In the genomic region with DNA sequence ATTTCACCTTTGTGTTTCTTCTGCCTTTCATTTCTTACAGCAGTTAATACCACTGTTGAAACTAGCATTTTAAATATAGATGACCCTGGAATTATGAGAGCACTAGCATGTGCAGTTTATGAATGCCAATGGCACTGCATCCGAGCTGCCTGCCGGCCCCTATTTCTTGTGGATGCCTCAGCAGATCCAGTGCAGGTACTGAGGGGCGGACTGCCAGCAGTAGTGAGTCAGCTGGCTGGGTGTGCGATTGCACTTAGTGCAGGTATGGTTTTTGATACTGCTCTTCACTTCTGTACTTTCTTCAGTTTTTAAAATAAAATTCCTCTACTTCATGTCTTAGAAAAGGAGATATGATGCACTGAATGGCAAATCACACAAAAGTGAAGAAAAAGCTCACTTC, we compare ENCODE assay signal across 17 cellular contexts.
DNase-seq lines count a peak whose midpoint lies in the region; ATAC-seq and TF ChIP-seq lines count a peak whose summit lies in the region.
"Had no signal": no experiment of that assay in that cellular context is flagged by ENCODE, and none has a peak within 500 bp of the region (broad histone marks: within the 10 kb centered on the region; RNA-seq: fewer than 3 reads in every experiment).

No MANE protein-coding gene starts in this region.

- no peak overlapping the region for H3K9ac ChIP-seq in OCI-LY3 (ENCODE audit: low read length)
- H3K9ac ChIP-seq: BLaER1 treated with 17β-estradiol and CSF1 and Interleukin-3, amounts not matched to agents 10 nM and 100 nM had no signal

- H3K9me3 Mint-ChIP-seq in activated naive CD4-positive, alpha-beta T cell treated with anti-CD3 and anti-CD28 coated beads for 36 hours: no peaks in the 10 kb centered on the region
- H3K9me3 Mint-ChIP-seq: CD8-positive, alpha-beta T cell had no signal

- H3K27ac Mint-ChIP-seq in activated naive CD4-positive, alpha-beta T cell treated with anti-CD3 and anti-CD28 coated beads for 36 hours: no peak overlapping the region
- H3K27ac Mint-ChIP-seq: B cell; CD8-positive, alpha-beta T cell had no signal

- no peak overlapping the region for H3K4me2 ChIP-seq in OCI-LY3 (ENCODE audit: low read length)
- H3K4me2 ChIP-seq: BLaER1 treated with 17β-estradiol and CSF1 and Interleukin-3, amounts not matched to agents 10 nM and 100 nM had no signal

- H3K4me1 ChIP-seq in OCI-LY3 (ENCODE audit: low read length): peaks cover 7% of the 10 kb centered on the region
- H3K4me1 ChIP-seq: HAP-1 had no signal

- peaks cover 4% of the 10 kb centered on the region for H3K27me3 Mint-ChIP-seq in activated naive CD4-positive, alpha-beta T cell treated with anti-CD3 and anti-CD28 coated beads for 36 hours (ENCODE audit: low read depth)
- H3K27me3 Mint-ChIP-seq: B cell had no signal

- TF ChIP-seq CTCF in OCI-LY3 (IDR thresholded peaks at IDR 0.05; ENCODE audit: low read depth, low read length) (no peak), GM13977 (IDR thresholded peaks at IDR 0.05; ENCODE audit: extremely low read depth, insufficient read depth, missing control alignments) (no peak)

- CTCF ChIA-PET in activated naive CD4-positive, alpha-beta T cell treated with anti-CD3 and anti-CD28 coated beads for 36 hours (lab: Charles Lee): no interaction called here

- DNase-seq in G401 (ENCODE audit: low spot score): peak; percentile 83
- peak; percentile 76 for DNase-seq in cerebellar cortex (ENCODE audit: low spot score)
- peak; percentile 56 for DNase-seq in islet precursor cell
- no peak for DNase-seq in activated naive CD4-positive, alpha-beta T cell treated with anti-CD3 and anti-CD28 coated beads for 36 hours
- DNase-seq in stimulated activated CD4-positive, alpha-beta T cell treated with anti-CD3 and anti-CD28 coated beads, Interleukin-2, amount 100 ng/mL, for 24 hours: no peak
- no peak for DNase-seq in GM13977 (ENCODE audit: low spot score)
- DNase-seq: CD8-positive, alpha-beta T cell; DMS 273 treated with DMSO at 0.1 percent for 48 hours; DMS53; DND-41; EL had no signal

- H3K27ac ChIP-seq in OCI-LY3 (ENCODE audit: low read length): no peak overlapping the region
- H3K27ac ChIP-seq: BLaER1 treated with 17β-estradiol and CSF1 and Interleukin-3, amounts not matched to agents 10 nM and 100 nM; HL-60 had no signal

- ATAC-seq in HG03025 (IDR thresholded peaks at IDR 0.05; ENCODE audit: low FRiP score, unreplicated experiment): no peak
- ATAC-seq: CD8-positive, alpha-beta T cell had no signal

- no peaks in the 10 kb centered on the region for H3K27me3 ChIP-seq in OCI-LY3 (ENCODE audit: low read depth, low read length)
- H3K27me3 ChIP-seq: BLaER1 treated with 17β-estradiol and CSF1 and Interleukin-3, amounts not matched to agents 10 nM and 100 nM had no signal

- H3K9me3 ChIP-seq in OCI-LY3 (ENCODE audit: insufficient read depth, low read length): no peaks in the 10 kb centered on the region
- H3K9me3 ChIP-seq: BLaER1 treated with 17β-estradiol and CSF1 and Interleukin-3, amounts not matched to agents 10 nM and 100 nM; HAP-1 had no signal

- 0 out of 2 replicates have a peak overlapping the region, but pooled peaks have one; percentile 1 for H2AFZ ChIP-seq in OCI-LY3 (ENCODE audit: low read depth, low read length)

- no peak overlapping the region for H3K4me3 ChIP-seq in OCI-LY3 (ENCODE audit: low read length)
- H3K4me3 ChIP-seq: BLaER1 treated with 17β-estradiol and CSF1 and Interleukin-3, amounts not matched to agents 10 nM and 100 nM; HAP-1 had no signal

- no peaks in the 10 kb centered on the region for H3K36me3 ChIP-seq in OCI-LY3 (replicated peaks; ENCODE audit: low read depth, low read length)
- H3K36me3 ChIP-seq: BLaER1 treated with 17β-estradiol and CSF1 and Interleukin-3, amounts not matched to agents 10 nM and 100 nM; HAP-1 had no signal

- H3K4me1 Mint-ChIP-seq in activated naive CD4-positive, alpha-beta T cell treated with anti-CD3 and anti-CD28 coated beads for 36 hours (ENCODE audit: low read depth): no peaks in the 10 kb centered on the region
- H3K4me1 Mint-ChIP-seq: B cell had no signal

- H4K20me1 ChIP-seq in OCI-LY3 (ENCODE audit: insufficient read depth, low read length): no peaks in the 10 kb centered on the region
- H4K20me1 ChIP-seq: BLaER1 treated with 17β-estradiol and CSF1 and Interleukin-3, amounts not matched to agents 10 nM and 100 nM had no signal

- in situ Hi-C loops in G401 (cut with HindIII; ENCODE audit: low sequenced_read_pairs) (no loop called here), GM13977 (cut with MboI; ENCODE audit: low pct_unique_long_range_greater_than_20kb, low sequenced_read_pairs, unreplicated experiment) (no loop called here)

- no peaks in the 10 kb centered on the region for H3K79me2 ChIP-seq in OCI-LY3 (ENCODE audit: low read length)

- H3K4me3 Mint-ChIP-seq in activated naive CD4-positive, alpha-beta T cell treated with anti-CD3 and anti-CD28 coated beads for 36 hours: no peak overlapping the region
- H3K4me3 Mint-ChIP-seq: B cell; CD8-positive, alpha-beta T cell had no signal

- no peaks in the 10 kb centered on the region for H3K36me3 Mint-ChIP-seq in activated naive CD4-positive, alpha-beta T cell treated with anti-CD3 and anti-CD28 coated beads for 36 hours (ENCODE audit: low read depth)
- H3K36me3 Mint-ChIP-seq: CD8-positive, alpha-beta T cell had no signal

- intact Hi-C loops in activated naive CD4-positive, alpha-beta T cell treated with anti-CD3 and anti-CD28 coated beads for 36 hours (cut with micrococcal nuclease): no loop called here

Comparison
In these comparisons a context has a peak if more than half of its experiments do, and no peak if none do; other contexts are left out.
1. DNase-seq: peak in G401 (single experiment), cerebellar cortex (single experiment) and islet precursor cell (single experiment); none in activated naive CD4-positive, alpha-beta T cell treated with anti-CD3 and anti-CD28 coated beads for 36 hours (single experiment), stimulated activated CD4-positive, alpha-beta T cell treated with anti-CD3 and anti-CD28 coated beads, Interleukin-2, amount 100 ng/mL, for 24 hours (0 of 2) and GM13977 (single experiment).